ENCODE assay signal across 10 cellular contexts in genomic region chr6:109397020-109397419, GRCh38. TPM values are rescaled to one million over a fixed set of nuclear protein-coding genes. Genes with fewer than 3 reads are reported as not detected.
DNase-seq lines count a peak whose midpoint lies in the region; ATAC-seq and TF ChIP-seq lines count a peak whose summit lies in the region.
"Had no signal": no experiment of that assay in that cellular context is flagged by ENCODE, and none has a peak within 500 bp of the region (broad histone marks: within the 10 kb centered on the region; RNA-seq: fewer than 3 reads in every experiment).

No MANE protein-coding gene starts in this region.

- H3K36me3 ChIP-seq in GM23248 (ENCODE audit: low read depth) (no peaks in the 10 kb centered on the region), fibroblast of lung (ENCODE audit: control insufficient read depth, insufficient read depth, low read length) (no peaks in the 10 kb centered on the region)
- no peaks in the 10 kb centered on the region for H3K36me3 ChIP-seq in effector memory CD4-positive, alpha-beta T cell (ENCODE audit: control insufficient read depth, insufficient read depth, low read length)

- in situ Hi-C loops in GM23248 (cut with MboI), result no loop called here

- CTCF ChIA-PET in RWPE1 (lab: Yijun Ruan, JAX), result interaction anchor here (0.6 to 0.8 kb wide), 4 partner anchors 12 to 856 kb away, joined by 3 to 6 read pairs (median 3); no protein-coding TSS in a partner anchor

- H3K27ac ChIP-seq in GM23248 (no peak overlapping the region), fibroblast of lung (ENCODE audit: insufficient read depth, low read length) (no peak overlapping the region), RWPE1 (no peak overlapping the region)
- no peak overlapping the region for H3K27ac ChIP-seq in effector memory CD4-positive, alpha-beta T cell (ENCODE audit: insufficient read depth, low read length, poor library complexity, severe bottlenecking)
- H3K27ac ChIP-seq: epithelial cell of prostate had no signal

- H3K4me3 ChIP-seq in GM23248 (no peak overlapping the region), fibroblast of lung (replicated peaks in 1 of 4; ENCODE audit: control extremely low read depth in 1 of 4, insufficient read depth in 1 of 4, low read depth in 3 of 4, low read length in 4 of 4) (no peak overlapping the region), retinal pigment epithelial cell (ENCODE audit: low read length) (no peak overlapping the region)
- H3K4me3 ChIP-seq in effector memory CD4-positive, alpha-beta T cell (ENCODE audit: insufficient read depth, low read depth, low read length, poor library complexity, severe bottlenecking), result no peak overlapping the region

- H3K9me3 ChIP-seq in GM23248 (ENCODE audit: low read depth) (no peaks in the 10 kb centered on the region), fibroblast of lung (ENCODE audit: control insufficient read depth, insufficient read depth, low read depth, low read length) (no peaks in the 10 kb centered on the region)
- no peaks in the 10 kb centered on the region for H3K9me3 ChIP-seq in effector memory CD4-positive, alpha-beta T cell (ENCODE audit: control insufficient read depth, low read length)

- peak; percentile 56 for DNase-seq in GM23248
- DNase-seq in OCI-M1 (lab: John Stamatoyannopoulos, UW), result peak; percentile 81
- peak in 1 of 2 donors; percentile 56 for DNase-seq in fibroblast of lung (ENCODE audit: low read depth in 2 of 2)
- no peak for DNase-seq in retinal pigment epithelial cell (ENCODE audit: low read depth)
- DNase-seq in effector memory CD4-positive, alpha-beta T cell, result no peak
- no peak for DNase-seq in RWPE1 (ENCODE audit: low spot score)
- DNase-seq: natural killer cell, NCI-H774 had no signal

- H2AFZ ChIP-seq in GM23248, result no peak overlapping the region
- no peak overlapping the region for H2AFZ ChIP-seq in fibroblast of lung (ENCODE audit: low read length)

- H4K20me1 ChIP-seq in GM23248 (ENCODE audit: insufficient read depth), result no peaks in the 10 kb centered on the region
- H4K20me1 ChIP-seq in fibroblast of lung (ENCODE audit: control insufficient read depth, extremely low read depth, insufficient read depth, low read length), result no peaks in the 10 kb centered on the region

- ATAC-seq in GM19463 (IDR thresholded peaks at IDR 0.05; ENCODE audit: unreplicated experiment), result no peak

- H3K27me3 ChIP-seq in GM23248 (replicated peaks; ENCODE audit: insufficient read depth) (no peaks in the 10 kb centered on the region), fibroblast of lung (ENCODE audit: control insufficient read depth, insufficient read depth, low read length) (no peaks in the 10 kb centered on the region)
- no peaks in the 10 kb centered on the region for H3K27me3 ChIP-seq in effector memory CD4-positive, alpha-beta T cell (replicated peaks; ENCODE audit: control insufficient read depth, insufficient read depth, low read length, poor library complexity, severe bottlenecking)

- no peak overlapping the region for H3K9ac ChIP-seq in GM23248
- H3K9ac ChIP-seq in fibroblast of lung (ENCODE audit: insufficient read depth, low read length), result no peak overlapping the region

- POLR2A ChIA-PET in RWPE1 (lab: Yijun Ruan, JAX; ENCODE audit: low non-redundant PET), result no interaction called here

- no peaks in the 10 kb centered on the region for H3K9me2 ChIP-seq in GM23248 (ENCODE audit: insufficient read depth)

- 59 to 64% methylated on average over 4 of the region's 4 CpGs for WGBS in GM23248 (ENCODE audit: low coverage in 1 of 2, low lambda C conversion rate in 2 of 2, missing lambda C conversion rate in 2 of 2), 2 experiments

- no peaks in the 10 kb centered on the region for H3K4me1 ChIP-seq in GM23248 (ENCODE audit: insufficient read depth)
- no peaks in the 10 kb centered on the region for H3K4me1 ChIP-seq in fibroblast of lung (ENCODE audit: control insufficient read depth, extremely low read depth, insufficient read depth, low read length)
- no peaks in the 10 kb centered on the region for H3K4me1 ChIP-seq in effector memory CD4-positive, alpha-beta T cell (ENCODE audit: control insufficient read depth, insufficient read depth, low read length, poor library complexity, severe bottlenecking)

- H3F3A ChIP-seq in GM23248 (ENCODE audit: insufficient read depth), result no peaks in the 10 kb centered on the region

- TF ChIP-seq CTCF in fibroblast of lung (conservative IDR thresholded peaks at IDR 0.05 in 1 of 2, IDR thresholded peaks at IDR 0.05 in 1 of 2; ENCODE audit: low read depth in 1 of 2, low read length in 2 of 2), result peak; percentile 50 to 52
- TF ChIP-seq CTCF in retinal pigment epithelial cell (conservative IDR thresholded peaks at IDR 0.05; ENCODE audit: low read depth, low read length), result peak; percentile 47
- no peak for TF ChIP-seq CTCF in RWPE1 (conservative IDR thresholded peaks at IDR 0.05; ENCODE audit: low read depth)

- H3K4me2 ChIP-seq in GM23248 (ENCODE audit: unreplicated experiment) (no peak overlapping the region), fibroblast of lung (ENCODE audit: extremely low read depth, insufficient read depth, low read length) (no peak overlapping the region)

- H3K79me2 ChIP-seq in GM23248 (ENCODE audit: insufficient read depth) (no peaks in the 10 kb centered on the region), fibroblast of lung (ENCODE audit: control insufficient read depth, insufficient read depth, low read length) (no peaks in the 10 kb centered on the region)

RNA-seq across cellular contexts. Expression of gene CD164, which starts 14.8 kb away (rescaled TPM):
- 302 and 315 TPM in 2 replicates for total RNA-seq in GM23248 (2014; rRNA removed; shearing (Covaris generic))
- 437 and 441 TPM in 2 replicates for polyA plus RNA-seq in GM23248 (2016; fragmentation: Nextera tagmentation; extraction: Ambion mirVana)
- total RNA-seq in fibroblast of lung, result 171 and 232 TPM in 2 replicates
- polyA plus RNA-seq in fibroblast of lung, result 254 and 280 TPM in 2 replicates
- 194 and 203 TPM in 2 replicates for polyA plus RNA-seq in fibroblast of lung (2012)
- polyA minus RNA-seq in fibroblast of lung (ENCODE audit: low replicate concordance), result 82.4 and 85.4 TPM in 2 replicates

RNA-seq across cellular contexts. Expression of gene PPIL6, which starts 43.4 kb away (rescaled TPM):
- total RNA-seq in GM23248 (2014; rRNA removed; shearing (Covaris generic)), result 3.5 and 3.7 TPM in 2 replicates
- polyA plus RNA-seq in GM23248 (2016; fragmentation: Nextera tagmentation; extraction: Ambion mirVana) (2.8 and 3.5 TPM in 2 replicates), fibroblast of lung (0.78 and 1.1 TPM in 2 replicates)
- 5.0 and 8.5 TPM in 2 replicates for total RNA-seq in fibroblast of lung
- polyA plus RNA-seq in fibroblast of lung (2012), result 0.23 and 0.49 TPM in 2 replicates
- 0.30 TPM in 1 of 2 replicates, not detected in the other for polyA minus RNA-seq in fibroblast of lung (ENCODE audit: low replicate concordance)

RNA-seq across cellular contexts. Expression of gene SMPD2, which starts 43.5 kb away (rescaled TPM):
- 6.4 and 14.2 TPM in 2 replicates for total RNA-seq in GM23248 (2014; rRNA removed; shearing (Covaris generic))
- polyA plus RNA-seq in GM23248 (2016; fragmentation: Nextera tagmentation; extraction: Ambion mirVana) (4.5 and 6.8 TPM in 2 replicates), fibroblast of lung (5.4 and 5.5 TPM in 2 replicates)
- 7.9 and 8.2 TPM in 2 replicates for total RNA-seq in fibroblast of lung
- polyA plus RNA-seq in fibroblast of lung (2012), result 5.2 and 5.3 TPM in 2 replicates
- polyA minus RNA-seq in fibroblast of lung (ENCODE audit: low replicate concordance), result 14.0 and 24.2 TPM in 2 replicates

RNA-seq across cellular contexts. Expression of gene MICAL1, which starts 58.6 kb away (rescaled TPM):
- 57.8 and 60.6 TPM in 2 replicates for total RNA-seq in GM23248 (2014; rRNA removed; shearing (Covaris generic))
- polyA plus RNA-seq in GM23248 (2016; fragmentation: Nextera tagmentation; extraction: Ambion mirVana), result 25.3 and 26.1 TPM in 2 replicates
- 30.8 and 53.5 TPM in 2 replicates for total RNA-seq in fibroblast of lung
- 30.5 and 37.5 TPM in 2 replicates for polyA plus RNA-seq in fibroblast of lung
- 47.9 and 58.0 TPM in 2 replicates for polyA plus RNA-seq in fibroblast of lung (2012)
- 95.6 and 113 TPM in 2 replicates for polyA minus RNA-seq in fibroblast of lung (ENCODE audit: low replicate concordance)

Comparison
In these comparisons a context has a peak if more than half of its experiments do, and no peak if none do; other contexts are left out.
1. DNase-seq: peak in GM23248 (single experiment) and OCI-M1 (single experiment); none in retinal pigment epithelial cell (single experiment), effector memory CD4-positive, alpha-beta T cell (0 of 3) and RWPE1 (single experiment).